In genomic region chr15:57380854-57381253, GRCh38 we compare ENCODE assay signal across 29 cellular contexts. TPM values are rescaled to one million over a fixed set of nuclear protein-coding genes. Genes with fewer than 3 reads are reported as not detected.
DNase-seq lines count a peak whose midpoint lies in the region; ATAC-seq and TF ChIP-seq lines count a peak whose summit lies in the region.
"Had no signal": no experiment of that assay in that cellular context is flagged by ENCODE, and none has a peak within 500 bp of the region (broad histone marks: within the 10 kb centered on the region; RNA-seq: fewer than 3 reads in every experiment).

No MANE protein-coding gene starts in this region.

- H3K27ac Mint-ChIP-seq in endothelial cell (ENCODE audit: unreplicated experiment), result no peak overlapping the region
- H3K27ac Mint-ChIP-seq: CD8-positive, alpha-beta memory T cell had no signal

- peak overlapping the region; percentile 82 for H3K4me3 Mint-ChIP-seq in endothelial cell (ENCODE audit: unreplicated experiment)
- H3K4me3 Mint-ChIP-seq: CD14-positive monocyte; CD8-positive, alpha-beta memory T cell had no signal

- H3K4me1 Mint-ChIP-seq in endothelial cell (ENCODE audit: unreplicated experiment), result peaks cover 70% of the 10 kb centered on the region

- TF ChIP-seq CTCF in VCaP (conservative IDR thresholded peaks at IDR 0.05), result no peak
- no peak for TF ChIP-seq CTCF in endothelial cell (IDR thresholded peaks at IDR 0.05; ENCODE audit: unreplicated experiment)
- no peak for TF ChIP-seq CTCF in right lobe of liver (IDR thresholded peaks at IDR 0.05)
- TF ChIP-seq CTCF in thyroid gland (IDR thresholded peaks at IDR 0.05), result no peak

- no peaks in the 10 kb centered on the region for H3K36me3 ChIP-seq in right lobe of liver
- H3K36me3 ChIP-seq in thyroid gland, result no peaks in the 10 kb centered on the region
- H3K36me3 ChIP-seq: BE2C, SJCRH30 had no signal

- no peak for DNase-seq in endothelial cell (ENCODE audit: low spot score)
- DNase-seq in right lobe of liver, result peak in 1 of 3 donors; percentile 56
- no peak for DNase-seq in thyroid gland
- DNase-seq in NCI-H2196 (lab: John Stamatoyannopoulos, UW; ENCODE audit: unreplicated experiment), result no peak
- DNase-seq in A172 (ENCODE audit: low spot score), result no peak
- DNase-seq: BE2C; CD8-positive, alpha-beta memory T cell; DMS 273 treated with DMSO at 0.1 percent for 48 hours; DMS79; EL; GF-D8; GOT3; HCEC 1CT; Kasumi-1; NCI-H1105; NCI-H1436 treated with DMSO at 0.1 percent for 48 hours; NCI-H187 treated with DMSO at 0.1 percent for 48 hours; NCI-H2171 treated with DMSO at 0.1 percent for 48 hours; NCI-H524; NCI-H774; NK-92 treated with Interleukin-12 subunit alpha and Interleukin-12 subunit beta, amount 100 ng/mL, for 24 hours; PC-3; SJCRH30 had no signal

- TF ChIP-seq POLR2A in right lobe of liver (IDR thresholded peaks at IDR 0.05) (no peak), thyroid gland (IDR thresholded peaks at IDR 0.05) (no peak)

- H3K27me3 ChIP-seq in right lobe of liver (no peaks in the 10 kb centered on the region), thyroid gland (no peaks in the 10 kb centered on the region)
- H3K27me3 ChIP-seq: SJCRH30 had no signal

- H3K9me3 Mint-ChIP-seq in endothelial cell (ENCODE audit: unreplicated experiment), result no peaks in the 10 kb centered on the region
- H3K9me3 Mint-ChIP-seq: CD8-positive, alpha-beta memory T cell had no signal

- ATAC-seq in right lobe of liver (peak; percentile 16 to 49 (median 32)), HG02759 (IDR thresholded peaks at IDR 0.05; ENCODE audit: unreplicated experiment) (no peak)
- ATAC-seq: K562, PC-3, Right ventricle myocardium inferior, SK-N-SH treated with all-trans-retinoic acid at 6 μM for 48 hours had no signal

- H3K27ac ChIP-seq in VCaP, result peak overlapping the region; percentile 78
- peak overlapping the region; percentile 82 to 97 (median 96) for H3K27ac ChIP-seq in right lobe of liver
- H3K27ac ChIP-seq in thyroid gland, result peak overlapping the region in 2 of 3 donors; percentile 18 to 75
- H3K27ac ChIP-seq: SJCRH30 had no signal

- no peaks in the 10 kb centered on the region for H3K9me3 ChIP-seq in right lobe of liver
- H3K9me3 ChIP-seq in thyroid gland, result no peaks in the 10 kb centered on the region
- H3K9me3 ChIP-seq: BE2C, SJCRH30 had no signal

- peaks cover 33% of the 10 kb centered on the region for H3K36me3 Mint-ChIP-seq in endothelial cell (ENCODE audit: low read depth, unreplicated experiment)

- peaks cover 3% of the 10 kb centered on the region for H3K27me3 Mint-ChIP-seq in endothelial cell (ENCODE audit: unreplicated experiment)

- 55% methylated on average over 1 of the region's 2 CpGs for WGBS in right lobe of liver (ENCODE audit: insufficient coverage, low coverage, low lambda C conversion rate, missing lambda C conversion rate)
- 80 to 83% methylated on average over 2 of the region's 2 CpGs for WGBS in thyroid gland, 2 donors

- intact Hi-C loops in right lobe of liver (cut with DNase I) (no loop called here), thyroid gland (cut with DNase I) (no loop called here)

- H3K4me1 ChIP-seq in right lobe of liver (peaks cover 0 to 64% (median 23%) of the 10 kb centered on the region in 4 donors), thyroid gland (peaks cover 49 to 80% of the 10 kb centered on the region in 2 donors)
- H3K4me1 ChIP-seq: BE2C, SJCRH30 had no signal

- H3K4me3 ChIP-seq in right lobe of liver, result no peak overlapping the region
- no peak overlapping the region for H3K4me3 ChIP-seq in thyroid gland (replicated peaks in 1 of 3)
- H3K4me3 ChIP-seq: K562, SJCRH30 had no signal

RNA-seq across cellular contexts. Expression of gene CGNL1, which starts 4.5 kb away (rescaled TPM):
- 238 TPM for total RNA-seq in endothelial cell (ENCODE audit: unreplicated experiment)
- total RNA-seq in right lobe of liver, result 10 to 100 TPM; 23.6 to 54.5 (median 42.9) TPM
- 10 to 100 TPM; 40.7 to 74.4 (median 56.0) TPM for total RNA-seq in thyroid gland
- total RNA-seq in A172 (2014; rRNA removed; shearing (Covaris generic)), result 3.4 and 4.7 TPM in 2 replicates
- total RNA-seq: CD8-positive, alpha-beta memory T cell had no signal
